In the genomic region with DNA sequence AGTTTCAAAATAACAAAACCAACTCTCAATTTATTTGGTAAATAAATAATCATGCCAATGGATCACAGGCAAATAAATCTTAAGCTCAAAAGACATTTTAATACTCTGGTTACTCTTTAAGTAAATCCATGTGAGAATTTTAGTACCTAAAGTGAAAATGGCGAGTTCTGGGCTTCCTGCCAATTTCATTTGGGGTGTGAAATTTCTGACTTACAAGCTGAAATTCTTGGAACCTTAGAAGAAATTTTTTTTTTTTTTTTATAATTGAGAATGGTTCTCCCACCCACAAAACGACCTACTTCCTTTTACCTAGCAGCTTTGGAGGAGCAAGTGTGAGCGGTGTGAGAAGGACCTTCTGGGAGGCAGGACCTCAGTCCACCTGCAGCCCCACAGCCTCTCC, we compare ENCODE assay signal across 18 cellular contexts.
"Had no signal": no experiment of that assay in that cellular context is flagged by ENCODE, and none has a peak within 500 bp of the region (broad histone marks: within the 10 kb centered on the region; RNA-seq: fewer than 3 reads in every experiment).

No MANE protein-coding gene starts in this region.

- H3K4me1 ChIP-seq: pancreas, tibial artery, uterus had no signal

- H3K9me3 Mint-ChIP-seq: neural crest cell had no signal

- H3K4me1 Mint-ChIP-seq: activated naive CD8-positive, alpha-beta T cell treated with anti-CD3 and anti-CD28 coated beads, Interleukin-2, amount 10 ng/mL, durations not matched to agents 7 days and 5 days; neural crest cell had no signal

- H3K27me3 ChIP-seq: cardiac muscle cell, gastroesophageal sphincter, pancreas, tibial artery, uterus had no signal

- H3K36me3 ChIP-seq: cardiac muscle cell, gastroesophageal sphincter, left ventricle myocardium inferior, pancreas, tibial artery, uterus had no signal

- H3K27ac Mint-ChIP-seq: activated naive CD8-positive, alpha-beta T cell treated with anti-CD3 and anti-CD28 coated beads, Interleukin-2, amount 10 ng/mL, durations not matched to agents 7 days and 5 days; T-helper 2 cell treated with Interferon-gamma antibody and Interleukin-4, amounts not matched to agents 5 μg/mL and 100 μg/mL, for 36 hours had no signal

- H3K27me3 Mint-ChIP-seq: activated naive CD8-positive, alpha-beta T cell treated with anti-CD3 and anti-CD28 coated beads, Interleukin-2, amount 10 ng/mL, durations not matched to agents 7 days and 5 days had no signal

- ATAC-seq: gastroesophageal sphincter, pancreas had no signal

- H3K4me3 ChIP-seq: cardiac muscle cell, gastroesophageal sphincter, left ventricle myocardium inferior, pancreas, skin epidermis, tibial artery, uterus had no signal

- H3K27ac ChIP-seq: cardiac muscle cell, gastroesophageal sphincter, left ventricle myocardium inferior, pancreas, skin epidermis, tibial artery, uterus had no signal

- DNase-seq: activated CD4-positive, alpha-beta T cell treated with anti-CD3 and anti-CD28 coated beads, Interleukin-2, amount 50 U/mL, for 4 hours; activated gamma-delta T cell treated with Interleukin-2 at 50 U/mL for 16 hours; activated naive CD8-positive, alpha-beta T cell treated with anti-CD3 and anti-CD28 coated beads, Interleukin-2, amount 10 ng/mL, durations not matched to agents 7 days and 5 days; activated T-cell treated with anti-CD3 and anti-CD28 coated beads, Interleukin-2, amount 50 U/mL, for 48 hours; aorta; cortex of kidney; effector CD8-positive, alpha-beta T cell; kidney; left ventricle myocardium inferior; pancreas; retina; tibial artery; uterus had no signal

- H3K9me3 ChIP-seq: gastroesophageal sphincter, left ventricle myocardium inferior, pancreas, tibial artery, uterus had no signal

- H3K4me3 Mint-ChIP-seq: activated naive CD8-positive, alpha-beta T cell treated with anti-CD3 and anti-CD28 coated beads, Interleukin-2, amount 10 ng/mL, durations not matched to agents 7 days and 5 days; neural crest cell; T-helper 2 cell treated with Interferon-gamma antibody and Interleukin-4, amounts not matched to agents 5 μg/mL and 100 μg/mL, for 36 hours had no signal

- H3K36me3 Mint-ChIP-seq: activated naive CD8-positive, alpha-beta T cell treated with anti-CD3 and anti-CD28 coated beads, Interleukin-2, amount 10 ng/mL, durations not matched to agents 7 days and 5 days had no signal
